In genomic region chr2:169095631-169096105, GRCh38 we compare ENCODE assay signal across 1 cellular context.
A peak's percentile ranks its signal among the peaks of the same experiment; 100 is the strongest.
TF ChIP-seq lines count a peak whose summit lies in the region.

No MANE protein-coding gene starts in this region.

TF ChIP-seq in endothelial cell of umbilical vein, 7 proteins besides CTCF, POLR2A, EP300 and RAD21:
- no peak for TF ChIP-seq GATA2 (IDR thresholded peaks at IDR 0.05; ENCODE audit: insufficient read depth, insufficient read length, low read depth, low read length)
- no peak for TF ChIP-seq MAX (IDR thresholded peaks at IDR 0.05; ENCODE audit: insufficient read depth, insufficient read length)
- no peak for TF ChIP-seq JUN (IDR thresholded peaks at IDR 0.05; ENCODE audit: borderline replicate concordance, insufficient read depth, insufficient read length, low read depth)
- no peak for TF ChIP-seq EZH2 (IDR thresholded peaks at IDR 0.05; ENCODE audit: borderline replicate concordance, low read depth, low read length, severe bottlenecking)
- TF ChIP-seq FOS (IDR thresholded peaks at IDR 0.05; ENCODE audit: borderline replicate concordance, insufficient read depth, low read length) = peak; percentile 23
